1 cellular context compared by ENCODE assay signal in the genomic region with DNA sequence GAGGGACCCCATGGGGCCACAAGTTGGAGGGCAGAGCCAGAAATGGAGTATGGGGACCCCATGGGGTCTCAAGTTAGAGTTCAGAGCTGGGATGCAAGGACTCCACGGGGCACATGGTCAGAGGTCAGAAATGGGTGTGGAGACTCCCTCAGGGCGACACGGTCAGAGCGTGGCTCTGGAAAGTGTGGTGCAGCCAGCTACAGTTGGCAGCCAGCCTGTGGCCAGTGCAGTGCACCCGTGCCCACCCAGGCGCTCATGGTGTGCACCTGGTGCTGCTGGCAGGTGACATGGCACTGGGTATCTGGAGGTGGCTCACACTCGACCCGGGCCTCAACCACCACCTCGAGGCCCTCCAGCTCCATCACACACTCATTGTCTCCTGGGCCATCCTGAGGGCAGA.
TF ChIP-seq lines count a peak whose summit lies in the region.

No MANE protein-coding gene starts in this region.

TF ChIP-seq in HepG2, 621 proteins besides CTCF, POLR2A, EP300 and RAD21:
- TF ChIP-seq ZNF570 (CRISPR knock-in tag; IDR thresholded peaks at IDR 0.05; ENCODE audit: borderline replicate concordance) (no peak), ZFYVE20 (CRISPR knock-in tag; IDR thresholded peaks at IDR 0.05; ENCODE audit: borderline replicate concordance, low read depth) (0 out of 2 replicates have a peak, but pooled peaks have one; percentile 34)
TF ChIP-seq in HepG2: peak in this region for 1.
